ENCODE assay signal across 8 cellular contexts in genomic region chr7:6008668-6009611, GRCh38. TPM values are rescaled to one million over a fixed set of nuclear protein-coding genes. Genes with fewer than 3 reads are reported as not detected.
DNase-seq lines count a peak whose midpoint lies in the region; ATAC-seq, FAIRE-seq and TF ChIP-seq lines count a peak whose summit lies in the region.

Gene AIMP2, plus strand, starts transcription at chr7:6009272. Its CDS starts 92 bp downstream, at chr7:6009364.
Gene PMS2, minus strand, starts transcription at chr7:6009049. Its CDS starts 30 bp downstream, at chr7:6009019.

- TF ChIP-seq POLR2A in GM12892 (IDR thresholded peaks at IDR 0.05; ENCODE audit: low read depth, low read length) (peak; percentile 88), adrenal gland (IDR thresholded peaks at IDR 0.05) (peak; percentile 56 to 93), heart left ventricle (IDR thresholded peaks at IDR 0.05) (peak in 1 of 2 donors; percentile 80), upper lobe of left lung (IDR thresholded peaks at IDR 0.05) (peak in 3 of 4 donors; percentile 53 to 85 (median 76))

- DNase-seq in GM12892 (ENCODE audit: insufficient read length): peak; percentile 80
- peak; percentile 98 for DNase-seq in NCI-H146 (lab: John Stamatoyannopoulos, UW)
- DNase-seq in T-helper 1 cell: peak; percentile 87 to 96 (median 94)
- peak; percentile 98 to 100 (median 99) for DNase-seq in adrenal gland
- DNase-seq in heart left ventricle: peak; percentile 98 to 100 (median 99)
- peak; percentile 97 to 100 (median 99) for DNase-seq in posterior cingulate gyrus
- peak; percentile 96 to 97 for DNase-seq in upper lobe of left lung

- H3K4me3 ChIP-seq in adrenal gland (peak within 1 kb of the TSS; percentile 54 to 86 (median 62)), heart left ventricle (peak within 1 kb of the TSS; percentile 59 to 87 (median 79)), upper lobe of left lung (peak within 1 kb of the TSS; percentile 60 to 81 (median 76))

- TF ChIP-seq CTCF in adrenal gland (IDR thresholded peaks at IDR 0.05): peak in 3 of 6 experiments; percentile 13 to 20 (median 18)
- TF ChIP-seq CTCF in heart left ventricle (IDR thresholded peaks at IDR 0.05): peak in 2 of 12 donors; percentile 6 to 25
- peak in 2 of 6 experiments; percentile 13 to 28 for TF ChIP-seq CTCF in upper lobe of left lung (IDR thresholded peaks at IDR 0.05)

- peak in 1 of 4 donors; percentile 20 for TF ChIP-seq EP300 in upper lobe of left lung (IDR thresholded peaks at IDR 0.05)

- intact Hi-C loops in adrenal gland (cut with DNase I): no loop called here
- intact Hi-C loops in heart left ventricle (cut with DNase I): loop anchor here in 1 of 10 donors (10.0 kb wide), 1 partner anchor 316 kb away; no protein-coding TSS in a partner anchor
- intact Hi-C loops in posterior cingulate gyrus (cut with DNase I): loop anchor here (2.0 kb wide), 1 partner anchor 98 kb away; no protein-coding TSS in a partner anchor

- H3K27ac ChIP-seq in adrenal gland (peak within 1 kb of the TSS; percentile 88 to 94 (median 94)), heart left ventricle (peak within 1 kb of the TSS; percentile 80 to 99 (median 91)), upper lobe of left lung (peak within 1 kb of the TSS; percentile 91 to 96 (median 92))

- peak; percentile 94 for ATAC-seq in HG02852 (IDR thresholded peaks at IDR 0.05; ENCODE audit: unreplicated experiment)
- peak; percentile 97 to 99 (median 98) for ATAC-seq in heart left ventricle
- peak; percentile 98 for ATAC-seq in upper lobe of left lung (ENCODE audit: low FRiP score in 2 of 2)

- 0 to 3% (median 1%) methylated on average over 20 to 84 of the region's 84 CpGs for WGBS in adrenal gland, 4 donors
- WGBS in heart left ventricle, 4 donors: 0 to 1% (median 1%) methylated on average over 32 to 84 of the region's 84 CpGs
- WGBS in upper lobe of left lung, 2 donors: 0 to 2% methylated on average over 23 to 66 of the region's 84 CpGs

- H3K27me3 ChIP-seq in adrenal gland (no peaks in the 10 kb centered on the region), heart left ventricle (no peaks in the 10 kb centered on the region), upper lobe of left lung (no peaks in the 10 kb centered on the region)

- H3K4me1 ChIP-seq in adrenal gland (replicated peaks in 1 of 2) (peaks cover 7 to 24% of the 10 kb centered on the region in 2 donors), heart left ventricle (peaks cover 0 to 45% (median 24%) of the 10 kb centered on the region in 12 donors), upper lobe of left lung (peaks cover 10 to 40% (median 21%) of the 10 kb centered on the region in 4 donors)

- H3K36me3 ChIP-seq in adrenal gland (replicated peaks in 1 of 2) (peaks cover 0 to 6% of the 10 kb centered on the region in 2 donors), heart left ventricle (peaks cover 0 to 35% (median 19%) of the 10 kb centered on the region in 9 donors), upper lobe of left lung (peaks cover 0 to 9% (median 0%) of the 10 kb centered on the region in 4 donors)

- H3K9me3 ChIP-seq in adrenal gland (replicated peaks in 1 of 3): no peaks in the 10 kb centered on the region
- H3K9me3 ChIP-seq in heart left ventricle: no peaks in the 10 kb centered on the region
- no peaks in the 10 kb centered on the region for H3K9me3 ChIP-seq in upper lobe of left lung

- peak; percentile 81 for FAIRE-seq in GM12892 (lab: Jason Lieb, UNC)

RNA-seq across cellular contexts. Expression of gene AIMP2, which starts in this region (rescaled TPM):
- 30.6 TPM for polyA plus RNA-seq in GM12892 (2012; ENCODE audit: missing spikeins)
- 10 to 100 TPM; 27.3 to 77.5 (median 43.9) TPM for total RNA-seq in adrenal gland
- polyA plus RNA-seq in adrenal gland: 10 to 100 TPM; 10.5 to 47.1 (median 12.5) TPM
- 100 to 1,000 TPM in 1 of 9 donors, 10 to 100 TPM in 8; 40.5 to 105 (median 51.1) TPM for total RNA-seq in heart left ventricle
- 10 to 100 TPM; 25.0 to 72.3 TPM for polyA plus RNA-seq in heart left ventricle
- total RNA-seq in upper lobe of left lung: 10 to 100 TPM in 5 of 6 donors, 1 to 10 TPM in 1; 8.4 to 58.1 (median 25.3) TPM

RNA-seq across cellular contexts. Expression of gene PMS2, which starts in this region (rescaled TPM):
- 12.6 TPM for polyA plus RNA-seq in GM12892 (2012; ENCODE audit: missing spikeins)
- total RNA-seq in adrenal gland (10 to 100 TPM in 7 of 8 donors, 1 to 10 TPM in 1; 7.3 to 15.3 (median 14.2) TPM), heart left ventricle (10 to 100 TPM in 1 of 9 donors, 1 to 10 TPM in 8; 4.4 to 10.5 (median 7.0) TPM), upper lobe of left lung (10 to 100 TPM in 3 of 6 donors, 1 to 10 TPM in 3; 5.1 to 15.7 (median 9.7) TPM)
- polyA plus RNA-seq in adrenal gland (10 to 100 TPM in 1 of 3 donors, 1 to 10 TPM in 2; 4.7 to 13.6 (median 6.4) TPM), heart left ventricle (1 to 10 TPM; 2.4 to 3.5 TPM)

Comparison
In these comparisons a context has a peak if more than half of its experiments do, and no peak if none do; other contexts are left out.
1. Peak in every context shown above with its lines: DNase-seq, ATAC-seq, H3K4me3 ChIP-seq and H3K27ac ChIP-seq.